ENCODE assay signal across 1 cellular context in genomic region chr17:17781591-17782424, GRCh38.
TF ChIP-seq lines count a peak whose summit lies in the region.

No MANE protein-coding gene starts in this region.

TF ChIP-seq in GM23338, 12 proteins besides CTCF, POLR2A, EP300 and RAD21 (continued from another document):
- no peak for TF ChIP-seq ZNF462 (CRISPR knock-in tag; IDR thresholded peaks at IDR 0.05)
TF ChIP-seq in GM23338: peak in this region for 1.
